Comparison of ENCODE assay signal across 1 cellular context in the genomic region with DNA sequence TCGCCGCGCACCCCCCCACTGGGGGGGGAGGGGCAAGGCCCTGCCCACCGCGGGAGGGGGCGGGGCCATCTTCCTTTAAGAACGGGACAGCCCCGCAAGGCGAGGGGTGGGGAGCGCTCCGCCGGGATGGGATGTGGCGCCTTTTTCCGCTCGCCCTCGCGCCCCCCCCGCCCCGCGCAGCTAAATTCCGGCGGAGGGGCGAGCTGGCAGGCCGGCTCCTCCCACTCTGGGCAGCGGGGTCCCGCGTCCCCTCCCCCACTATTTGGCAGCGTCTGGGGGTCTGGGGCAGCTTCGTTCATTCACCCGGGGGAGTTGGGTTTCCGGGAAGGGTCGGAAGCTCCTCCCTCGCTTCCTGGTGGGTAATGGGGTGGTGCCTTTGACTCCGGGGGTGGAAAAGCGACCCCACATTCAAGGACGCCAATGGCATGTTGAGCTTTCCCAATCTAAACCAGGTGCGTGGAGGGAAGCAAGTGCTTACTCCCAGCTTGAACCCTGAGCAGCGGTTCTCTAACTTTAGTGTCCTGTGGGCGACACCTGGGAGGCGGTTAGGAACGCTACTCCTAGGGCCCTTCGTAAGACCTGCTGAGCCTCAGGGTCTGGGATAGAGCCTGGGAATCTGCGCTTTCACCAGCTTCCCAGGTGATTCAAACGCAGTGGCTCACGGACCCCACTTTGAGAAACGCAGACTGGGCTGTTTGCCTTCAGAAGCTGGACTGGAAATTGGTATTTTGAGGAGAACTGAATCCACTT.
TF ChIP-seq lines count a peak whose summit lies in the region.

No MANE protein-coding gene starts in this region.

TF ChIP-seq in HepG2, 621 proteins besides CTCF, POLR2A, EP300 and RAD21 (continued from another document and continues in another):
- TF ChIP-seq, protein P1, sequence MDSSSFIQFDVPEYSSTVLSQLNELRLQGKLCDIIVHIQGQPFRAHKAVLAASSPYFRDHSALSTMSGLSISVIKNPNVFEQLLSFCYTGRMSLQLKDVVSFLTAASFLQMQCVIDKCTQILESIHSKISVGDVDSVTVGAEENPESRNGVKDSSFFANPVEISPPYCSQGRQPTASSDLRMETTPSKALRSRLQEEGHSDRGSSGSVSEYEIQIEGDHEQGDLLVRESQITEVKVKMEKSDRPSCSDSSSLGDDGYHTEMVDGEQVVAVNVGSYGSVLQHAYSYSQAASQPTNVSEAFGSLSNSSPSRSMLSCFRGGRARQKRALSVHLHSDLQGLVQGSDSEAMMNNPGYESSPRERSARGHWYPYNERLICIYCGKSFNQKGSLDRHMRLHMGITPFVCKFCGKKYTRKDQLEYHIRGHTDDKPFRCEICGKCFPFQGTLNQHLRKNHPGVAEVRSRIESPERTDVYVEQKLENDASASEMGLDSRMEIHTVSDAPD (CRISPR knock-in tag; IDR thresholded peaks at IDR 0.05), result no peak
- TF ChIP-seq GPN1 (CRISPR knock-in tag; IDR thresholded peaks at IDR 0.05; ENCODE audit: borderline replicate concordance) (0 out of 2 replicates have a peak, but pooled peaks have one; percentile 33), HNRNPL (IDR thresholded peaks at IDR 0.05; ENCODE audit: low read depth, low read length) (peak; percentile 55; the same call in 1 of the 2 replicates), PHF8 (CRISPR knock-in tag; IDR thresholded peaks at IDR 0.05) (peak; percentile 73), ARNT2 (CRISPR knock-in tag; IDR thresholded peaks at IDR 0.05; ENCODE audit: low read depth) (no peak), NFIB (CRISPR knock-in tag; IDR thresholded peaks at IDR 0.05; ENCODE audit: borderline replicate concordance) (no peak), HOXA7 (CRISPR knock-in tag; IDR thresholded peaks at IDR 0.05) (peak; percentile 51; the same call in 1 of the 2 replicates), IKZF4 (CRISPR knock-in tag; IDR thresholded peaks at IDR 0.05; ENCODE audit: borderline replicate concordance, low read depth, not compliant biosample characterization) (peak; percentile 86), MEIS2 (CRISPR knock-in tag; IDR thresholded peaks at IDR 0.05) (peak; percentile 55; the same call in 1 of the 2 replicates), ARNT (IDR thresholded peaks at IDR 0.05) (no peak), KMT2A (CRISPR knock-in tag; IDR thresholded peaks at IDR 0.05) (peak; percentile 89), ZNF138 (CRISPR knock-in tag; IDR thresholded peaks at IDR 0.05; ENCODE audit: low read depth) (peak; percentile 77; the same call in 1 of the 2 replicates), PPARG (CRISPR knock-in tag; conservative IDR thresholded peaks at IDR 0.05) (peak; percentile 25; the same call in 1 of the 2 replicates), ZNF501 (CRISPR knock-in tag; IDR thresholded peaks at IDR 0.05) (peak; percentile 86), AKAP8 (CRISPR knock-in tag; IDR thresholded peaks at IDR 0.05) (peak; percentile 76; the same call in 1 of the 2 replicates), RFX3 (CRISPR knock-in tag; IDR thresholded peaks at IDR 0.05) (no peak), ZNF432 (CRISPR knock-in tag; IDR thresholded peaks at IDR 0.05; ENCODE audit: borderline replicate concordance) (no peak), ZNF124 (CRISPR knock-in tag; IDR thresholded peaks at IDR 0.05) (no peak; the same call in 1 of the 2 replicates), MXD4 (CRISPR knock-in tag; IDR thresholded peaks at IDR 0.05) (peak; percentile 87), ZNF430 (CRISPR knock-in tag; IDR thresholded peaks at IDR 0.05) (peak; percentile 89; the same call in 1 of the 2 replicates), GZF1 (CRISPR knock-in tag; IDR thresholded peaks at IDR 0.05) (peak; percentile 16; the same call in 1 of the 2 replicates), ZBTB20 (CRISPR knock-in tag; IDR thresholded peaks at IDR 0.05; ENCODE audit: borderline replicate concordance, low read depth) (0 out of 2 replicates have a peak, but pooled peaks have one; percentile 52), NR2F1 (CRISPR knock-in tag; IDR thresholded peaks at IDR 0.05) (no peak), MAFF (IDR thresholded peaks at IDR 0.05; ENCODE audit: low read depth, low read length) (no peak), ZNF564 (CRISPR knock-in tag; IDR thresholded peaks at IDR 0.05) (no peak), ZNF383 (CRISPR knock-in tag; IDR thresholded peaks at IDR 0.05; ENCODE audit: borderline replicate concordance) (no peak; the same call in 1 of the 2 replicates), PCBP2 (optimal IDR thresholded peaks at IDR 0.05; ENCODE audit: low read depth, low read length, poor library complexity, severe bottlenecking) (no peak), HHEX (CRISPR knock-in tag; IDR thresholded peaks at IDR 0.05) (0 out of 2 replicates have a peak, but pooled peaks have one; percentile 7), REXO4 (CRISPR knock-in tag; IDR thresholded peaks at IDR 0.05; ENCODE audit: borderline replicate concordance) (no peak), HMGA1 (CRISPR knock-in tag; conservative IDR thresholded peaks at IDR 0.05) (no peak), ZNF788 (CRISPR knock-in tag; IDR thresholded peaks at IDR 0.05; ENCODE audit: borderline replicate concordance) (peak; percentile 44; the same call in 1 of the 2 replicates)
- TF ChIP-seq, protein P2, sequence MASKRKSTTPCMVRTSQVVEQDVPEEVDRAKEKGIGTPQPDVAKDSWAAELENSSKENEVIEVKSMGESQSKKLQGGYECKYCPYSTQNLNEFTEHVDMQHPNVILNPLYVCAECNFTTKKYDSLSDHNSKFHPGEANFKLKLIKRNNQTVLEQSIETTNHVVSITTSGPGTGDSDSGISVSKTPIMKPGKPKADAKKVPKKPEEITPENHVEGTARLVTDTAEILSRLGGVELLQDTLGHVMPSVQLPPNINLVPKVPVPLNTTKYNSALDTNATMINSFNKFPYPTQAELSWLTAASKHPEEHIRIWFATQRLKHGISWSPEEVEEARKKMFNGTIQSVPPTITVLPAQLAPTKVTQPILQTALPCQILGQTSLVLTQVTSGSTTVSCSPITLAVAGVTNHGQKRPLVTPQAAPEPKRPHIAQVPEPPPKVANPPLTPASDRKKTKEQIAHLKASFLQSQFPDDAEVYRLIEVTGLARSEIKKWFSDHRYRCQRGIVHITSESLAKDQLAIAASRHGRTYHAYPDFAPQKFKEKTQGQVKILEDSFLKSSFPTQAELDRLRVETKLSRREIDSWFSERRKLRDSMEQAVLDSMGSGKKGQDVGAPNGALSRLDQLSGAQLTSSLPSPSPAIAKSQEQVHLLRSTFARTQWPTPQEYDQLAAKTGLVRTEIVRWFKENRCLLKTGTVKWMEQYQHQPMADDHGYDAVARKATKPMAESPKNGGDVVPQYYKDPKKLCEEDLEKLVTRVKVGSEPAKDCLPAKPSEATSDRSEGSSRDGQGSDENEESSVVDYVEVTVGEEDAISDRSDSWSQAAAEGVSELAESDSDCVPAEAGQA (IDR thresholded peaks at IDR 0.05; ENCODE audit: low read depth), result no peak
- TF ChIP-seq, protein P2 (CRISPR knock-in tag; IDR thresholded peaks at IDR 0.05; ENCODE audit: borderline replicate concordance), result no peak
- TF ChIP-seq, protein P3, sequence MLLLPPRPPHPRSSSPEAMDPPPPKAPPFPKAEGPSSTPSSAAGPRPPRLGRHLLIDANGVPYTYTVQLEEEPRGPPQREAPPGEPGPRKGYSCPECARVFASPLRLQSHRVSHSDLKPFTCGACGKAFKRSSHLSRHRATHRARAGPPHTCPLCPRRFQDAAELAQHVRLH (CRISPR knock-in tag; IDR thresholded peaks at IDR 0.05; ENCODE audit: borderline replicate concordance, low read depth), result peak; percentile 20; the same call in 1 of the 2 replicates
- TF ChIP-seq, protein P4, sequence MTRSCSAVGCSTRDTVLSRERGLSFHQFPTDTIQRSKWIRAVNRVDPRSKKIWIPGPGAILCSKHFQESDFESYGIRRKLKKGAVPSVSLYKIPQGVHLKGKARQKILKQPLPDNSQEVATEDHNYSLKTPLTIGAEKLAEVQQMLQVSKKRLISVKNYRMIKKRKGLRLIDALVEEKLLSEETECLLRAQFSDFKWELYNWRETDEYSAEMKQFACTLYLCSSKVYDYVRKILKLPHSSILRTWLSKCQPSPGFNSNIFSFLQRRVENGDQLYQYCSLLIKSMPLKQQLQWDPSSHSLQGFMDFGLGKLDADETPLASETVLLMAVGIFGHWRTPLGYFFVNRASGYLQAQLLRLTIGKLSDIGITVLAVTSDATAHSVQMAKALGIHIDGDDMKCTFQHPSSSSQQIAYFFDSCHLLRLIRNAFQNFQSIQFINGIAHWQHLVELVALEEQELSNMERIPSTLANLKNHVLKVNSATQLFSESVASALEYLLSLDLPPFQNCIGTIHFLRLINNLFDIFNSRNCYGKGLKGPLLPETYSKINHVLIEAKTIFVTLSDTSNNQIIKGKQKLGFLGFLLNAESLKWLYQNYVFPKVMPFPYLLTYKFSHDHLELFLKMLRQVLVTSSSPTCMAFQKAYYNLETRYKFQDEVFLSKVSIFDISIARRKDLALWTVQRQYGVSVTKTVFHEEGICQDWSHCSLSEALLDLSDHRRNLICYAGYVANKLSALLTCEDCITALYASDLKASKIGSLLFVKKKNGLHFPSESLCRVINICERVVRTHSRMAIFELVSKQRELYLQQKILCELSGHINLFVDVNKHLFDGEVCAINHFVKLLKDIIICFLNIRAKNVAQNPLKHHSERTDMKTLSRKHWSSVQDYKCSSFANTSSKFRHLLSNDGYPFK (CRISPR knock-in tag; IDR thresholded peaks at IDR 0.05; ENCODE audit: borderline replicate concordance), result peak; percentile 58; the same call in 1 of the 2 replicates
- TF ChIP-seq, protein P5, sequence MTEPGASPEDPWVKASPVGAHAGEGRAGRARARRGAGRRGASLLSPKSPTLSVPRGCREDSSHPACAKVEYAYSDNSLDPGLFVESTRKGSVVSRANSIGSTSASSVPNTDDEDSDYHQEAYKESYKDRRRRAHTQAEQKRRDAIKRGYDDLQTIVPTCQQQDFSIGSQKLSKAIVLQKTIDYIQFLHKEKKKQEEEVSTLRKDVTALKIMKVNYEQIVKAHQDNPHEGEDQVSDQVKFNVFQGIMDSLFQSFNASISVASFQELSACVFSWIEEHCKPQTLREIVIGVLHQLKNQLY (CRISPR knock-in tag; IDR thresholded peaks at IDR 0.05), result 0 out of 2 replicates have a peak, but pooled peaks have one; percentile 18
- TF ChIP-seq, protein P6, sequence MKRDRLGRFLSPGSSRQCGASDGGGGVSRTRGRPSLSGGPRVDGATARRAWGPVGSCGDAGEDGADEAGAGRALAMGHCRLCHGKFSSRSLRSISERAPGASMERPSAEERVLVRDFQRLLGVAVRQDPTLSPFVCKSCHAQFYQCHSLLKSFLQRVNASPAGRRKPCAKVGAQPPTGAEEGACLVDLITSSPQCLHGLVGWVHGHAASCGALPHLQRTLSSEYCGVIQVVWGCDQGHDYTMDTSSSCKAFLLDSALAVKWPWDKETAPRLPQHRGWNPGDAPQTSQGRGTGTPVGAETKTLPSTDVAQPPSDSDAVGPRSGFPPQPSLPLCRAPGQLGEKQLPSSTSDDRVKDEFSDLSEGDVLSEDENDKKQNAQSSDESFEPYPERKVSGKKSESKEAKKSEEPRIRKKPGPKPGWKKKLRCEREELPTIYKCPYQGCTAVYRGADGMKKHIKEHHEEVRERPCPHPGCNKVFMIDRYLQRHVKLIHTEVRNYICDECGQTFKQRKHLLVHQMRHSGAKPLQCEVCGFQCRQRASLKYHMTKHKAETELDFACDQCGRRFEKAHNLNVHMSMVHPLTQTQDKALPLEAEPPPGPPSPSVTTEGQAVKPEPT (CRISPR knock-in tag; IDR thresholded peaks at IDR 0.05; ENCODE audit: low read depth), result no peak; the same call in 1 of the 2 replicates
- TF ChIP-seq, protein P7, sequence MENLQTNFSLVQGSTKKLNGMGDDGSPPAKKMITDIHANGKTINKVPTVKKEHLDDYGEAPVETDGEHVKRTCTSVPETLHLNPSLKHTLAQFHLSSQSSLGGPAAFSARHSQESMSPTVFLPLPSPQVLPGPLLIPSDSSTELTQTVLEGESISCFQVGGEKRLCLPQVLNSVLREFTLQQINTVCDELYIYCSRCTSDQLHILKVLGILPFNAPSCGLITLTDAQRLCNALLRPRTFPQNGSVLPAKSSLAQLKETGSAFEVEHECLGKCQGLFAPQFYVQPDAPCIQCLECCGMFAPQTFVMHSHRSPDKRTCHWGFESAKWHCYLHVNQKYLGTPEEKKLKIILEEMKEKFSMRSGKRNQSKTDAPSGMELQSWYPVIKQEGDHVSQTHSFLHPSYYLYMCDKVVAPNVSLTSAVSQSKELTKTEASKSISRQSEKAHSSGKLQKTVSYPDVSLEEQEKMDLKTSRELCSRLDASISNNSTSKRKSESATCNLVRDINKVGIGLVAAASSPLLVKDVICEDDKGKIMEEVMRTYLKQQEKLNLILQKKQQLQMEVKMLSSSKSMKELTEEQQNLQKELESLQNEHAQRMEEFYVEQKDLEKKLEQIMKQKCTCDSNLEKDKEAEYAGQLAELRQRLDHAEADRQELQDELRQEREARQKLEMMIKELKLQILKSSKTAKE (CRISPR knock-in tag; IDR thresholded peaks at IDR 0.05; ENCODE audit: borderline replicate concordance), result peak; percentile 52
- TF ChIP-seq, protein P8, sequence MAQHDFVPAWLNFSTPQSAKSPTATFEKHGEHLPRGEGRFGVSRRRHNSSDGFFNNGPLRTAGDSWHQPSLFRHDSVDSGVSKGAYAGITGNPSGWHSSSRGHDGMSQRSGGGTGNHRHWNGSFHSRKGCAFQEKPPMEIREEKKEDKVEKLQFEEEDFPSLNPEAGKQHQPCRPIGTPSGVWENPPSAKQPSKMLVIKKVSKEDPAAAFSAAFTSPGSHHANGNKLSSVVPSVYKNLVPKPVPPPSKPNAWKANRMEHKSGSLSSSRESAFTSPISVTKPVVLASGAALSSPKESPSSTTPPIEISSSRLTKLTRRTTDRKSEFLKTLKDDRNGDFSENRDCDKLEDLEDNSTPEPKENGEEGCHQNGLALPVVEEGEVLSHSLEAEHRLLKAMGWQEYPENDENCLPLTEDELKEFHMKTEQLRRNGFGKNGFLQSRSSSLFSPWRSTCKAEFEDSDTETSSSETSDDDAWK (CRISPR knock-in tag; IDR thresholded peaks at IDR 0.05), result no peak
